In genomic region chr6:87237804-87238203, GRCh38 we compare ENCODE assay signal across 8 cellular contexts.
DNase-seq lines count a peak whose midpoint lies in the region; ATAC-seq and TF ChIP-seq lines count a peak whose summit lies in the region.

No MANE protein-coding gene starts in this region.

- no peak for TF ChIP-seq POLR2A in sigmoid colon (IDR thresholded peaks at IDR 0.05)

- H3K4me1 ChIP-seq in sigmoid colon = no peaks in the 10 kb centered on the region

- H3K27me3 ChIP-seq in sigmoid colon = no peaks in the 10 kb centered on the region

- no peaks in the 10 kb centered on the region for H3K9me3 ChIP-seq in sigmoid colon

- peak; percentile 18 for TF ChIP-seq CTCF in GM20000 (IDR thresholded peaks at IDR 0.05; ENCODE audit: extremely low read depth, missing control alignments)
- TF ChIP-seq CTCF in fibroblast of mammary gland (conservative IDR thresholded peaks at IDR 0.05; ENCODE audit: control insufficient read depth, insufficient read depth, low read depth, low read length) = peak; percentile 52
- TF ChIP-seq CTCF in sigmoid colon (IDR thresholded peaks at IDR 0.05) = peak in 3 of 4 experiments; percentile 32 to 59 (median 54)

- no peak overlapping the region for H3K27ac ChIP-seq in sigmoid colon

- H3K36me3 ChIP-seq in sigmoid colon = peaks cover 0 to 25% (median 2%) of the 10 kb centered on the region in 4 donors

- ATAC-seq in HG03432 (IDR thresholded peaks at IDR 0.05; ENCODE audit: unreplicated experiment) = no peak

- intact Hi-C loops in sigmoid colon (cut with DNase I) = loop anchor here (1.0 kb wide), 1 partner anchor 99 kb away; no protein-coding TSS in a partner anchor

- H3K4me3 ChIP-seq in fibroblast of mammary gland (ENCODE audit: control insufficient read depth, low read depth, low read length) (no peak overlapping the region), sigmoid colon (no peak overlapping the region)

- no peak for TF ChIP-seq EP300 in sigmoid colon (IDR thresholded peaks at IDR 0.05)

- DNase-seq in AG20443 (ENCODE audit: low spot score) = peak; percentile 31
- peak; percentile 40 for DNase-seq in GM20000 (ENCODE audit: low spot score)
- peak; percentile 66 for DNase-seq in RKO (ENCODE audit: low spot score)
- peak; percentile 43 for DNase-seq in fibroblast of mammary gland (ENCODE audit: low read depth)
- DNase-seq in sigmoid colon = no peak
- no peak for DNase-seq in activated T-cell treated with anti-CD3 and anti-CD28 coated beads for 4 hours
- DNase-seq in activated gamma-delta T cell treated with Interleukin-2 at 50 U/mL for 16 hours = no peak

Comparison
In these comparisons a context has a peak if more than half of its experiments do, and no peak if none do; other contexts are left out.
1. DNase-seq: peak in AG20443 (single experiment), GM20000 (single experiment), RKO (single experiment) and fibroblast of mammary gland (single experiment); none in sigmoid colon (single experiment), activated T-cell treated with anti-CD3 and anti-CD28 coated beads for 4 hours (single experiment) and activated gamma-delta T cell treated with Interleukin-2 at 50 U/mL for 16 hours (single experiment).
2. Peak in every context shown above with its lines, with median percentiles within 50 percentile points of each other: CTCF ChIP-seq.